ENCODE assay signal across 10 cellular contexts in genomic region chr3:169295126-169295525, GRCh38.
DNase-seq lines count a peak whose midpoint lies in the region; ATAC-seq and TF ChIP-seq lines count a peak whose summit lies in the region.
"Had no signal": no experiment of that assay in that cellular context is flagged by ENCODE, and none has a peak within 500 bp of the region (broad histone marks: within the 10 kb centered on the region; RNA-seq: fewer than 3 reads in every experiment).

No MANE protein-coding gene starts in this region.

- H2AFZ ChIP-seq in OCI-LY7 (ENCODE audit: low read length), result no peak overlapping the region

- no peak for TF ChIP-seq POLR2A in esophagus squamous epithelium (IDR thresholded peaks at IDR 0.05)

- POLR2A ChIA-PET in activated CD8-positive, alpha-beta T cell treated with anti-CD3 and anti-CD28 coated beads for 36 hours (lab: Charles Lee), result no interaction called here
- POLR2A ChIA-PET in activated CD8-positive, alpha-beta T cell treated with anti-CD3 and anti-CD28 coated beads, Interleukin-2, amount 10 ng/mL, durations not matched to agents 7 days and 5 days (lab: Charles Lee), result no interaction called here
- POLR2A ChIA-PET in OCI-LY7 (lab: Charles Lee), result no interaction called here

- H3K27ac ChIP-seq in OCI-LY7 (ENCODE audit: low read depth, low read length, poor library complexity, severe bottlenecking) (no peak overlapping the region), esophagus squamous epithelium (no peak overlapping the region)

- no peak overlapping the region for H3K4me3 ChIP-seq in OCI-LY7 (ENCODE audit: low read depth, low read length, poor library complexity, severe bottlenecking)
- no peak overlapping the region for H3K4me3 ChIP-seq in esophagus squamous epithelium

- H3K4me3 Mint-ChIP-seq in activated CD8-positive, alpha-beta T cell treated with anti-CD3 and anti-CD28 coated beads for 36 hours, result no peak overlapping the region
- H3K4me3 Mint-ChIP-seq in activated CD8-positive, alpha-beta T cell treated with anti-CD3 and anti-CD28 coated beads, Interleukin-2, amount 10 ng/mL, durations not matched to agents 7 days and 5 days, result no peak overlapping the region
- H3K4me3 Mint-ChIP-seq: memory B cell had no signal

- peak; percentile 18 for DNase-seq in activated CD8-positive, alpha-beta T cell treated with anti-CD3 and anti-CD28 coated beads for 36 hours
- DNase-seq in activated CD8-positive, alpha-beta T cell treated with anti-CD3 and anti-CD28 coated beads, Interleukin-2, amount 10 ng/mL, durations not matched to agents 7 days and 5 days, result no peak
- DNase-seq in OCI-LY7 (ENCODE audit: low spot score) (peak; percentile 13), esophagus squamous epithelium (lab: John Stamatoyannopoulos, UW) (no peak), smooth muscle cell of the brain vasculature (ENCODE audit: low read depth, low spot score) (peak; percentile 2), cerebellar cortex (ENCODE audit: low spot score) (no peak)
- DNase-seq: COR-L47 had no signal

- CTCF ChIA-PET in activated CD8-positive, alpha-beta T cell treated with anti-CD3 and anti-CD28 coated beads for 36 hours (lab: Charles Lee), result no interaction called here
- CTCF ChIA-PET in activated CD8-positive, alpha-beta T cell treated with anti-CD3 and anti-CD28 coated beads, Interleukin-2, amount 10 ng/mL, durations not matched to agents 7 days and 5 days (lab: Charles Lee), result no interaction called here
- CTCF ChIA-PET in OCI-LY7 (lab: Charles Lee; ENCODE audit: unreplicated experiment), result no interaction called here

- BruUV-seq in OCI-LY7 (replicated peaks; lab: Mats Ljungman, UMichigan), result no TSS peak

- no peaks in the 10 kb centered on the region for H3K27me3 ChIP-seq in esophagus squamous epithelium

- ATAC-seq in activated CD8-positive, alpha-beta T cell treated with anti-CD3 and anti-CD28 coated beads for 36 hours, result no peak
- no peak for ATAC-seq in activated CD8-positive, alpha-beta T cell treated with anti-CD3 and anti-CD28 coated beads, Interleukin-2, amount 10 ng/mL, durations not matched to agents 7 days and 5 days
- ATAC-seq in HG03457 (IDR thresholded peaks at IDR 0.05; ENCODE audit: unreplicated experiment) (no peak), HG03432 (IDR thresholded peaks at IDR 0.05; ENCODE audit: unreplicated experiment) (no peak)

- H3K27ac Mint-ChIP-seq in activated CD8-positive, alpha-beta T cell treated with anti-CD3 and anti-CD28 coated beads for 36 hours, result no peak overlapping the region
- H3K27ac Mint-ChIP-seq in activated CD8-positive, alpha-beta T cell treated with anti-CD3 and anti-CD28 coated beads, Interleukin-2, amount 10 ng/mL, durations not matched to agents 7 days and 5 days, result no peak overlapping the region
- H3K27ac Mint-ChIP-seq: memory B cell had no signal

- H3K79me2 ChIP-seq in OCI-LY7 (ENCODE audit: insufficient read depth, low read depth, low read length), result no peaks in the 10 kb centered on the region

- H3K4me1 ChIP-seq in OCI-LY7 (ENCODE audit: insufficient read depth, low read length, poor library complexity, severe bottlenecking) (no peaks in the 10 kb centered on the region), esophagus squamous epithelium (no peaks in the 10 kb centered on the region)

- WGBS in esophagus squamous epithelium, 2 donors, result 40 to 47% methylated on average over 2 of the region's 2 CpGs

- no peaks in the 10 kb centered on the region for H3K4me1 Mint-ChIP-seq in activated CD8-positive, alpha-beta T cell treated with anti-CD3 and anti-CD28 coated beads for 36 hours (ENCODE audit: low read depth)
- no peaks in the 10 kb centered on the region for H3K4me1 Mint-ChIP-seq in activated CD8-positive, alpha-beta T cell treated with anti-CD3 and anti-CD28 coated beads, Interleukin-2, amount 10 ng/mL, durations not matched to agents 7 days and 5 days (ENCODE audit: low read depth)
- H3K4me1 Mint-ChIP-seq: memory B cell had no signal

- intact Hi-C loops in activated CD8-positive, alpha-beta T cell treated with anti-CD3 and anti-CD28 coated beads for 36 hours (cut with micrococcal nuclease), result no loop called here
- intact Hi-C loops in OCI-LY7 (cut with micrococcal nuclease; ENCODE audit: unreplicated experiment) (no loop called here), esophagus squamous epithelium (cut with DNase I) (no loop called here)

- H3K36me3 ChIP-seq in OCI-LY7 (ENCODE audit: insufficient read depth, low read length) (no peaks in the 10 kb centered on the region), esophagus squamous epithelium (no peaks in the 10 kb centered on the region)

- H4K20me1 ChIP-seq in OCI-LY7 (ENCODE audit: insufficient read depth, low read length), result no peaks in the 10 kb centered on the region

- H3K27me3 Mint-ChIP-seq in activated CD8-positive, alpha-beta T cell treated with anti-CD3 and anti-CD28 coated beads for 36 hours, result peaks cover 5% of the 10 kb centered on the region
- H3K27me3 Mint-ChIP-seq in activated CD8-positive, alpha-beta T cell treated with anti-CD3 and anti-CD28 coated beads, Interleukin-2, amount 10 ng/mL, durations not matched to agents 7 days and 5 days (ENCODE audit: low read depth), result no peaks in the 10 kb centered on the region

- H3K9me3 ChIP-seq in OCI-LY7 (ENCODE audit: low read length) (no peaks in the 10 kb centered on the region), esophagus squamous epithelium (no peaks in the 10 kb centered on the region)

- no peaks in the 10 kb centered on the region for H3K9me2 ChIP-seq in OCI-LY7 (ENCODE audit: insufficient read depth, low read length)

- H3K9me3 Mint-ChIP-seq in activated CD8-positive, alpha-beta T cell treated with anti-CD3 and anti-CD28 coated beads for 36 hours, result no peaks in the 10 kb centered on the region
- H3K9me3 Mint-ChIP-seq in activated CD8-positive, alpha-beta T cell treated with anti-CD3 and anti-CD28 coated beads, Interleukin-2, amount 10 ng/mL, durations not matched to agents 7 days and 5 days (ENCODE audit: insufficient read depth), result no peaks in the 10 kb centered on the region

- no peak overlapping the region for H3K4me2 ChIP-seq in OCI-LY7 (ENCODE audit: low read length)

- H3K36me3 Mint-ChIP-seq in activated CD8-positive, alpha-beta T cell treated with anti-CD3 and anti-CD28 coated beads for 36 hours (ENCODE audit: low read depth), result no peaks in the 10 kb centered on the region
- no peaks in the 10 kb centered on the region for H3K36me3 Mint-ChIP-seq in activated CD8-positive, alpha-beta T cell treated with anti-CD3 and anti-CD28 coated beads, Interleukin-2, amount 10 ng/mL, durations not matched to agents 7 days and 5 days (ENCODE audit: low read depth)
- H3K36me3 Mint-ChIP-seq: memory B cell had no signal

- TF ChIP-seq CTCF in activated CD8-positive, alpha-beta T cell treated with anti-CD3 and anti-CD28 coated beads for 36 hours (IDR thresholded peaks at IDR 0.05), result peak; percentile 41
- TF ChIP-seq CTCF in OCI-LY7 (conservative IDR thresholded peaks at IDR 0.05; ENCODE audit: low read length) (peak; percentile 80), esophagus squamous epithelium (IDR thresholded peaks at IDR 0.05) (peak in 5 of 6 experiments; percentile 31 to 66 (median 38))

Comparison
In these comparisons a context has a peak if more than half of its experiments do, and no peak if none do; other contexts are left out.
1. DNase-seq: peak in activated CD8-positive, alpha-beta T cell treated with anti-CD3 and anti-CD28 coated beads for 36 hours (single experiment), OCI-LY7 (single experiment) and smooth muscle cell of the brain vasculature (single experiment); none in activated CD8-positive, alpha-beta T cell treated with anti-CD3 and anti-CD28 coated beads, Interleukin-2, amount 10 ng/mL, durations not matched to agents 7 days and 5 days (single experiment), esophagus squamous epithelium (single experiment) and cerebellar cortex (single experiment).
2. Peak in every context shown above with its lines, with median percentiles within 50 percentile points of each other: CTCF ChIP-seq.